Comparison of ENCODE assay signal across 8 cellular contexts in the genomic region with DNA sequence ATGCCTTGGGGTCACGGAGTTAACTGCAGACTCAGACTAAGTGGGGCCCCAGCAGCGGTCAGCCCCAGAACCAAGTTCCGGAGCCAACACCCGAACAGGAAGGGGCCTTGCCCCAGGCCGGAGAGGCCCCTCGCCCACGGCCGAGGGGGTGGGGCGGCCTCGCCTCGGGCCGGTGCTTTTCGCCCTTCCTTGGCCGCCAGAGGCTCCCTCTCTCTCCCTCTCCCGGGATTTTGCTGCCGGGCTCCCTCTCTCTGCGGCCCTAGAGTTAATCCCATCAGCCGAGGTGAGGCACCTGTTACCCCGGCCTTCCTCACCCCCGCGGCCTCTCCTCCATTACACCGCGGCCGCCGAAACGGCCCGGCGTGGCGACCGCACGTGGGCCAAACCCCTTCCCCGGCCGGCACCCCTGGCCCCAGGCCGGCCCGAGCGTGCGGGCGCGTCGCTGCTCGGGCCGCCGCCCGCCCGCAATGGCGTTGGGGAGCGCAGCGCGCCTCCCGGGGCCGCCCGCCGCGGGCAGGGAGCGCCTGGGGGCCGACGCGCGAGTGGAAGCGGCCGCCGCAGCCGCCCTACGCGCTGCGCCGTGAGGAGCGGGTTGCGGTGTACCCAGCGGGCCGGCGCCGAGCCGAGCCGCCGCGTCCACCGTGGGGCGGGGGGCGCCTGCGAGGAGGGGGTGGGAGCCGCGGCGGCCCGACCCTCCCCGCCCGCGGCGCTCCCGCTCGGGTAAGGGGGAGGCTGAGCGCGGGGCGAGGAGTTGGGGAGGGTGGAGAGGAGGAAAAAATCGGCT. TPM values are rescaled to one million over a fixed set of nuclear protein-coding genes. Genes with fewer than 3 reads are reported as not detected.
DNase-seq lines count a peak whose midpoint lies in the region; ATAC-seq and TF ChIP-seq lines count a peak whose summit lies in the region.

A gene (plus strand): TSS at position 175 of the 784 bp plus-strand sequence. CDS start 2,520 bp downstream, outside the sequence.

- DNase-seq in ELF-1 (ENCODE audit: low read depth, low spot score) (peak; percentile 79), T-cell (no peak)
- no peak for DNase-seq in naive thymus-derived CD8-positive, alpha-beta T cell
- DNase-seq in activated T-helper 2 cell treated with anti-CD3 and anti-CD28 coated beads, Interferon-gamma antibody, Interleukin-2, Interleukin-4, amounts not matched to agents 10 μg/mL and 5 μg/mL and 100 μg/mL, durations not matched to agents 14 hours and 24 hours and 36 hours (ENCODE audit: low spot score): no peak
- no peak for DNase-seq in activated effector memory CD4-positive, alpha-beta T cell treated with Interleukin-2 at 50 U/mL for 16 hours

- H3K4me1 Mint-ChIP-seq in T-cell: peaks cover 6 to 15% (median 7%) of the 10 kb centered on the region in 3 donors
- H3K4me1 Mint-ChIP-seq in naive thymus-derived CD8-positive, alpha-beta T cell: peaks cover 2 to 11% (median 9%) of the 10 kb centered on the region in 4 donors
- H3K4me1 Mint-ChIP-seq in activated T-helper 2 cell treated with anti-CD3 and anti-CD28 coated beads, Interferon-gamma antibody, Interleukin-2, Interleukin-4, amounts not matched to agents 10 μg/mL and 5 μg/mL and 100 μg/mL, durations not matched to agents 14 hours and 24 hours and 36 hours (ENCODE audit: low read depth): no peaks in the 10 kb centered on the region

- no peaks in the 10 kb centered on the region for H3K36me3 ChIP-seq in gastroesophageal sphincter

- TF ChIP-seq CTCF in gastroesophageal sphincter (IDR thresholded peaks at IDR 0.05): peak in 3 of 4 experiments; percentile 28 to 56 (median 51)

- ATAC-seq in T-cell (replicated peaks in 1 of 4): peak in 2 of 4 experiments; percentile 12 to 30
- ATAC-seq in gastroesophageal sphincter: peak; percentile 62
- ATAC-seq in naive thymus-derived CD8-positive, alpha-beta T cell: peak in 1 of 2 donors; percentile 28
- ATAC-seq in GM21723 (IDR thresholded peaks at IDR 0.05; ENCODE audit: unreplicated experiment): no peak

- peaks cover 37 to 45% of the 10 kb centered on the region in 2 donors for H3K27me3 Mint-ChIP-seq in T-cell
- H3K27me3 Mint-ChIP-seq in naive thymus-derived CD8-positive, alpha-beta T cell: peaks cover 18 to 59% (median 38%) of the 10 kb centered on the region in 5 donors
- H3K27me3 Mint-ChIP-seq in activated T-helper 2 cell treated with anti-CD3 and anti-CD28 coated beads, Interferon-gamma antibody, Interleukin-2, Interleukin-4, amounts not matched to agents 10 μg/mL and 5 μg/mL and 100 μg/mL, durations not matched to agents 14 hours and 24 hours and 36 hours (ENCODE audit: low read depth): peaks cover 48% of the 10 kb centered on the region

- no peaks in the 10 kb centered on the region for H3K9me3 Mint-ChIP-seq in T-cell
- no peaks in the 10 kb centered on the region for H3K9me3 Mint-ChIP-seq in naive thymus-derived CD8-positive, alpha-beta T cell
- no peaks in the 10 kb centered on the region for H3K9me3 Mint-ChIP-seq in activated T-helper 2 cell treated with anti-CD3 and anti-CD28 coated beads, Interferon-gamma antibody, Interleukin-2, Interleukin-4, amounts not matched to agents 10 μg/mL and 5 μg/mL and 100 μg/mL, durations not matched to agents 14 hours and 24 hours and 36 hours

- peak; percentile 21; the same call in 1 of the 2 replicates for TF ChIP-seq RAD21 in Ishikawa (IDR thresholded peaks at IDR 0.05; ENCODE audit: low read depth)

- 0% methylated on average over 1 of the region's 95 CpGs for WGBS in gastroesophageal sphincter (ENCODE audit: low coverage in 1 of 2), 2 donors

- TF ChIP-seq POLR2A in gastroesophageal sphincter (IDR thresholded peaks at IDR 0.05): no peak

- H3K27ac Mint-ChIP-seq in T-cell: no peak within 1 kb of the TSS
- H3K27ac Mint-ChIP-seq in naive thymus-derived CD8-positive, alpha-beta T cell: peak within 1 kb of the TSS in 1 of 10 donors; percentile 40
- H3K27ac Mint-ChIP-seq in activated T-helper 2 cell treated with anti-CD3 and anti-CD28 coated beads, Interferon-gamma antibody, Interleukin-2, Interleukin-4, amounts not matched to agents 10 μg/mL and 5 μg/mL and 100 μg/mL, durations not matched to agents 14 hours and 24 hours and 36 hours: no peak within 1 kb of the TSS

- no peaks in the 10 kb centered on the region for H3K9me3 ChIP-seq in gastroesophageal sphincter

- H3K4me3 ChIP-seq in gastroesophageal sphincter: peak within 1 kb of the TSS; percentile 43 to 72

- peak within 1 kb of the TSS; percentile 24 to 93 (median 86) for H3K27ac ChIP-seq in gastroesophageal sphincter

- CTCF ChIA-PET in T-cell (lab: Charles Lee): no interaction called here

- no peaks in the 10 kb centered on the region for H3K36me3 Mint-ChIP-seq in T-cell
- H3K36me3 Mint-ChIP-seq in naive thymus-derived CD8-positive, alpha-beta T cell: peaks cover 0 to 10% (median 0%) of the 10 kb centered on the region in 3 donors
- H3K36me3 Mint-ChIP-seq in activated T-helper 2 cell treated with anti-CD3 and anti-CD28 coated beads, Interferon-gamma antibody, Interleukin-2, Interleukin-4, amounts not matched to agents 10 μg/mL and 5 μg/mL and 100 μg/mL, durations not matched to agents 14 hours and 24 hours and 36 hours (ENCODE audit: low read depth): no peaks in the 10 kb centered on the region

- peak within 1 kb of the TSS; percentile 13 to 48 (median 28) for H3K4me3 Mint-ChIP-seq in T-cell
- H3K4me3 Mint-ChIP-seq in naive thymus-derived CD8-positive, alpha-beta T cell: peak within 1 kb of the TSS; percentile 2 to 70 (median 45)
- H3K4me3 Mint-ChIP-seq in activated T-helper 2 cell treated with anti-CD3 and anti-CD28 coated beads, Interferon-gamma antibody, Interleukin-2, Interleukin-4, amounts not matched to agents 10 μg/mL and 5 μg/mL and 100 μg/mL, durations not matched to agents 14 hours and 24 hours and 36 hours (ENCODE audit: low read depth): no peak within 1 kb of the TSS

- TF ChIP-seq EP300 in Ishikawa (IDR thresholded peaks at IDR 0.05; ENCODE audit: borderline replicate concordance) (no peak), gastroesophageal sphincter (IDR thresholded peaks at IDR 0.05) (no peak)

- POLR2A ChIA-PET in T-cell (lab: Charles Lee): no interaction called here
- POLR2A ChIA-PET in naive thymus-derived CD8-positive, alpha-beta T cell (lab: Charles Lee): no interaction called here

- peaks cover 0 to 42% (median 3%) of the 10 kb centered on the region in 3 donors for H3K4me1 ChIP-seq in gastroesophageal sphincter

- no peaks in the 10 kb centered on the region for H3K27me3 ChIP-seq in gastroesophageal sphincter

- intact Hi-C loops in activated T-helper 2 cell treated with anti-CD3 and anti-CD28 coated beads, Interferon-gamma antibody, Interleukin-2, Interleukin-4, amounts not matched to agents 10 μg/mL and 5 μg/mL and 100 μg/mL, durations not matched to agents 14 hours and 24 hours and 36 hours (cut with micrococcal nuclease): no loop called here

TF ChIP-seq in Ishikawa, 13 proteins besides CTCF, POLR2A, EP300 and RAD21 (continues in another document):
- TF ChIP-seq, protein P1, sequence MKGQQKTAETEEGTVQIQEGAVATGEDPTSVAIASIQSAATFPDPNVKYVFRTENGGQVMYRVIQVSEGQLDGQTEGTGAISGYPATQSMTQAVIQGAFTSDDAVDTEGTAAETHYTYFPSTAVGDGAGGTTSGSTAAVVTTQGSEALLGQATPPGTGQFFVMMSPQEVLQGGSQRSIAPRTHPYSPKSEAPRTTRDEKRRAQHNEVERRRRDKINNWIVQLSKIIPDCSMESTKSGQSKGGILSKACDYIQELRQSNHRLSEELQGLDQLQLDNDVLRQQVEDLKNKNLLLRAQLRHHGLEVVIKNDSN (IDR thresholded peaks at IDR 0.05): no peak
- TF ChIP-seq TAF1 (IDR thresholded peaks at IDR 0.05; ENCODE audit: low read depth) (peak; percentile 46; the same call in 1 of the 2 replicates), NFIC (IDR thresholded peaks at IDR 0.05) (no peak), TEAD4 (IDR thresholded peaks at IDR 0.05) (no peak), FOXM1 (IDR thresholded peaks at IDR 0.05; ENCODE audit: borderline replicate concordance, low read depth) (no peak), YY1 (IDR thresholded peaks at IDR 0.05; ENCODE audit: low read depth) (no peak; the same call in 1 of the 2 replicates), ZBTB7A (IDR thresholded peaks at IDR 0.05; ENCODE audit: low read depth) (peak; percentile 40)
- TF ChIP-seq, protein P2, sequence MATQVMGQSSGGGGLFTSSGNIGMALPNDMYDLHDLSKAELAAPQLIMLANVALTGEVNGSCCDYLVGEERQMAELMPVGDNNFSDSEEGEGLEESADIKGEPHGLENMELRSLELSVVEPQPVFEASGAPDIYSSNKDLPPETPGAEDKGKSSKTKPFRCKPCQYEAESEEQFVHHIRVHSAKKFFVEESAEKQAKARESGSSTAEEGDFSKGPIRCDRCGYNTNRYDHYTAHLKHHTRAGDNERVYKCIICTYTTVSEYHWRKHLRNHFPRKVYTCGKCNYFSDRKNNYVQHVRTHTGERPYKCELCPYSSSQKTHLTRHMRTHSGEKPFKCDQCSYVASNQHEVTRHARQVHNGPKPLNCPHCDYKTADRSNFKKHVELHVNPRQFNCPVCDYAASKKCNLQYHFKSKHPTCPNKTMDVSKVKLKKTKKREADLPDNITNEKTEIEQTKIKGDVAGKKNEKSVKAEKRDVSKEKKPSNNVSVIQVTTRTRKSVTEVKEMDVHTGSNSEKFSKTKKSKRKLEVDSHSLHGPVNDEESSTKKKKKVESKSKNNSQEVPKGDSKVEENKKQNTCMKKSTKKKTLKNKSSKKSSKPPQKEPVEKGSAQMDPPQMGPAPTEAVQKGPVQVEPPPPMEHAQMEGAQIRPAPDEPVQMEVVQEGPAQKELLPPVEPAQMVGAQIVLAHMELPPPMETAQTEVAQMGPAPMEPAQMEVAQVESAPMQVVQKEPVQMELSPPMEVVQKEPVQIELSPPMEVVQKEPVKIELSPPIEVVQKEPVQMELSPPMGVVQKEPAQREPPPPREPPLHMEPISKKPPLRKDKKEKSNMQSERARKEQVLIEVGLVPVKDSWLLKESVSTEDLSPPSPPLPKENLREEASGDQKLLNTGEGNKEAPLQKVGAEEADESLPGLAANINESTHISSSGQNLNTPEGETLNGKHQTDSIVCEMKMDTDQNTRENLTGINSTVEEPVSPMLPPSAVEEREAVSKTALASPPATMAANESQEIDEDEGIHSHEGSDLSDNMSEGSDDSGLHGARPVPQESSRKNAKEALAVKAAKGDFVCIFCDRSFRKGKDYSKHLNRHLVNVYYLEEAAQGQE (IDR thresholded peaks at IDR 0.05; ENCODE audit: low read depth): no peak
- TF ChIP-seq, protein P3, sequence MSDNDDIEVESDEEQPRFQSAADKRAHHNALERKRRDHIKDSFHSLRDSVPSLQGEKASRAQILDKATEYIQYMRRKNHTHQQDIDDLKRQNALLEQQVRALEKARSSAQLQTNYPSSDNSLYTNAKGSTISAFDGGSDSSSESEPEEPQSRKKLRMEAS (IDR thresholded peaks at IDR 0.05): 0 out of 2 replicates have a peak, but pooled peaks have one; percentile 26

RNA-seq across cellular contexts. Expression of the gene that starts here (rescaled TPM):
- under 1 TPM in 3 of 5 donors, not detected in 2; 0.10 to 0.23 (median 0.13) TPM for total RNA-seq in T-cell
- 10 to 100 TPM; 21.0 to 48.4 (median 31.6) TPM for total RNA-seq in gastroesophageal sphincter
- total RNA-seq in naive thymus-derived CD8-positive, alpha-beta T cell: under 1 TPM; 0.14 to 0.18 TPM
- polyA plus RNA-seq in naive thymus-derived CD8-positive, alpha-beta T cell: under 1 TPM in 1 of 3 donors, not detected in 2; 0.75 TPM
- not detected in 2 replicates for total RNA-seq in activated T-helper 2 cell treated with anti-CD3 and anti-CD28 coated beads, Interferon-gamma antibody, Interleukin-2, Interleukin-4, amounts not matched to agents 10 μg/mL and 5 μg/mL and 100 μg/mL, durations not matched to agents 14 hours and 24 hours and 36 hours

Comparison
In these comparisons a context has a peak if more than half of its experiments do, and no peak if none do; other contexts are left out.
1. RNA of the gene that starts here (total RNA-seq): 21.0 to 48.4 TPM in gastroesophageal sphincter; 0.14 to 0.18 TPM in naive thymus-derived CD8-positive, alpha-beta T cell, 0.10 to 0.23 TPM in T-cell and not detected in activated T-helper 2 cell treated with anti-CD3 and anti-CD28 coated beads, Interferon-gamma antibody, Interleukin-2, Interleukin-4, amounts not matched to agents 10 μg/mL and 5 μg/mL and 100 μg/mL, durations not matched to agents 14 hours and 24 hours and 36 hours; every median in the first group is over 10 times any median in the second.